In genomic region chr16:23462994-23463393, GRCh38 we compare ENCODE assay signal across 8 cellular contexts. TPM values are rescaled to one million over a fixed set of nuclear protein-coding genes. Genes with fewer than 3 reads are reported as not detected.
A peak's percentile ranks its signal among the peaks of the same experiment; 100 is the strongest.
DNase-seq lines count a peak whose midpoint lies in the region; ATAC-seq, FAIRE-seq and TF ChIP-seq lines count a peak whose summit lies in the region.
"Not testable (repeated sequence)": the region's sequence is repeated elsewhere in the genome, so short reads cannot be mapped to it uniquely, and the experiment has no call there.

No MANE protein-coding gene starts in this region.

- DNase-seq in EH (ENCODE audit: low read depth) (peak; percentile 60), NCI-H2196 (lab: John Stamatoyannopoulos, UW; ENCODE audit: unreplicated experiment) (peak; percentile 71), fibroblast of lung (ENCODE audit: low read depth in 2 of 2) (peak; percentile 73 to 87), right atrium auricular region (ENCODE audit: low spot score) (peak; percentile 83), mesenchymal stem cell (peak; percentile 37), renal cortical epithelial cell (ENCODE audit: low read depth) (peak; percentile 29), upper lobe of right lung (peak; percentile 89)
- DNase-seq in GM12878 (ENCODE audit: low read depth, low spot score) = not testable (repeated sequence)

- not testable (repeated sequence) for H2BK12ac ChIP-seq in mesenchymal stem cell (ENCODE audit: low read length in 2 of 2)

- not testable (repeated sequence) for H2BK5ac ChIP-seq in mesenchymal stem cell (ENCODE audit: low read depth, low read length, poor library complexity, severe bottlenecking)

- in situ Hi-C loops in GM12878 (cut with MboI) = not testable (repeated sequence)

- not testable (repeated sequence) for H4K8ac ChIP-seq in mesenchymal stem cell (ENCODE audit: low read length)

- not testable (repeated sequence) for H4K20me1 ChIP-seq in GM12878 (ENCODE audit: control insufficient read depth, insufficient read depth); fibroblast of lung (ENCODE audit: control insufficient read depth, extremely low read depth, insufficient read depth, low read length)

- intact Hi-C loops in GM12878 (cut with micrococcal nuclease; ENCODE audit: unreplicated experiment) = loop anchor here (10.0 kb wide), 1 partner anchor 92 kb away; the partner anchor contains the start of genes EARS2 and UBFD1
- intact Hi-C loops in upper lobe of right lung (cut with DNase I) = not testable (repeated sequence)

- H3K23ac ChIP-seq in mesenchymal stem cell (ENCODE audit: low read length in 2 of 2) = not testable (repeated sequence)

- POLR2A ChIA-PET in GM12878 (lab: Charles Lee) = not testable (repeated sequence)

- not testable (repeated sequence) for ATAC-seq in GM12878
- ATAC-seq in upper lobe of right lung = peak; percentile 72

- not testable (repeated sequence) for H2AFZ ChIP-seq in GM12878 (ENCODE audit: control insufficient read depth, low read depth, low read length); fibroblast of lung (ENCODE audit: low read length); mesenchymal stem cell (ENCODE audit: low read depth, low read length)

- RAD21 ChIA-PET in GM12878 (lab: Charles Lee; ENCODE audit: unreplicated experiment) = not testable (repeated sequence)

- not testable (repeated sequence) for H3K27ac ChIP-seq in GM12878 (ENCODE audit: control insufficient read depth, insufficient read depth); fibroblast of lung (ENCODE audit: insufficient read depth, low read length); right atrium auricular region; mesenchymal stem cell (ENCODE audit: low read length, poor library complexity, severe bottlenecking); upper lobe of right lung

- H2AK5ac ChIP-seq in mesenchymal stem cell (ENCODE audit: low read length, severe bottlenecking) = not testable (repeated sequence)

- H4K91ac ChIP-seq in mesenchymal stem cell (ENCODE audit: low read length) = not testable (repeated sequence)

- H3K36me3 ChIP-seq in GM12878 (ENCODE audit: control insufficient read depth in 2 of 2, insufficient read depth in 2 of 2, low read length in 1 of 2) = peaks cover 11% of the 10 kb centered on the region in 2 experiments
- H3K36me3 ChIP-seq in fibroblast of lung (ENCODE audit: control insufficient read depth, insufficient read depth, low read length) = not testable (repeated sequence)
- H3K36me3 ChIP-seq in right atrium auricular region = peaks cover 21% of the 10 kb centered on the region
- H3K36me3 ChIP-seq in mesenchymal stem cell (ENCODE audit: control insufficient read depth in 1 of 2, insufficient read depth in 2 of 2, low read depth in 1 of 2, low read length in 2 of 2) = peaks cover 38 to 49% of the 10 kb centered on the region in 2 experiments
- peaks cover 31% of the 10 kb centered on the region for H3K36me3 ChIP-seq in upper lobe of right lung

- not testable (repeated sequence) for BruUV-seq in GM12878 (replicated peaks; lab: Mats Ljungman, UMichigan)

- not testable (repeated sequence) for H3K9me3 ChIP-seq in GM12878 (replicated peaks; ENCODE audit: control insufficient read depth, insufficient read depth, low read length); fibroblast of lung (ENCODE audit: control insufficient read depth, insufficient read depth, low read depth, low read length); right atrium auricular region; mesenchymal stem cell (ENCODE audit: control insufficient read depth, low read length); upper lobe of right lung

- not testable (repeated sequence) for H3K18ac ChIP-seq in mesenchymal stem cell (ENCODE audit: low read depth in 1 of 2, low read length in 2 of 2)

- H3K4ac ChIP-seq in mesenchymal stem cell (ENCODE audit: low read depth in 1 of 2, low read length in 2 of 2) = not testable (repeated sequence)

- H3K9ac ChIP-seq in GM12878 (ENCODE audit: control insufficient read depth, insufficient read depth, low read length); fibroblast of lung (ENCODE audit: insufficient read depth, low read length): not testable (repeated sequence)
- peak overlapping the region; percentile 55 for H3K9ac ChIP-seq in mesenchymal stem cell (ENCODE audit: low read length)

- TF ChIP-seq EP300 in GM12878 (IDR thresholded peaks at IDR 0.05; ENCODE audit: borderline replicate concordance in 1 of 2, control insufficient read depth in 1 of 2, low read depth in 2 of 2, low read length in 2 of 2) = not testable (repeated sequence)

- H3K14ac ChIP-seq in mesenchymal stem cell (ENCODE audit: low read length in 2 of 2) = not testable (repeated sequence)

- SMC1A ChIA-PET in GM12878 (lab: Charles Lee; ENCODE audit: uncharacterized antibody, unreplicated experiment) = interaction anchor here (0.6 kb wide), 1 partner anchor 26 kb away, joined by 3 read pairs; no protein-coding TSS in a partner anchor

- not testable (repeated sequence) for H2BK120ac ChIP-seq in mesenchymal stem cell (ENCODE audit: low read depth, low read length)

- not testable (repeated sequence) for H3K27me3 ChIP-seq in GM12878 (replicated peaks in 1 of 2; ENCODE audit: control insufficient read depth in 2 of 2, insufficient read depth in 2 of 2, low read length in 1 of 2); fibroblast of lung (ENCODE audit: control insufficient read depth, insufficient read depth, low read length); right atrium auricular region; mesenchymal stem cell (ENCODE audit: control insufficient read depth in 1 of 2, insufficient read depth in 1 of 2, low read length in 2 of 2); upper lobe of right lung

- TF ChIP-seq CTCF in GM12878 (IDR thresholded peaks at IDR 0.05 in 2 of 3, conservative IDR thresholded peaks at IDR 0.05 in 1 of 3; ENCODE audit: control insufficient read depth in 2 of 3, extremely low read depth in 1 of 3, insufficient read depth in 1 of 3, low read depth in 3 of 3, low read length in 3 of 3); fibroblast of lung (conservative IDR thresholded peaks at IDR 0.05 in 1 of 2, IDR thresholded peaks at IDR 0.05 in 1 of 2; ENCODE audit: low read depth in 1 of 2, low read length in 2 of 2); right atrium auricular region (IDR thresholded peaks at IDR 0.05); upper lobe of right lung (IDR thresholded peaks at IDR 0.05): not testable (repeated sequence)

- not testable (repeated sequence) for H3K79me2 ChIP-seq in GM12878 (ENCODE audit: control insufficient read depth, insufficient read depth, low read length); fibroblast of lung (ENCODE audit: control insufficient read depth, insufficient read depth, low read length)

- not testable (repeated sequence) for H2BK15ac ChIP-seq in mesenchymal stem cell (ENCODE audit: low read depth, poor library complexity, severe bottlenecking)

- H3K79me1 ChIP-seq in mesenchymal stem cell (replicated peaks; ENCODE audit: low read length, poor library complexity, severe bottlenecking) = peaks cover 18% of the 10 kb centered on the region

- not testable (repeated sequence) for TF ChIP-seq RAD21 in GM12878 (IDR thresholded peaks at IDR 0.05; ENCODE audit: insufficient read depth, low read depth, low read length)

- not testable (repeated sequence) for H3K4me3 ChIP-seq in GM12878; fibroblast of lung (replicated peaks in 1 of 4; ENCODE audit: control extremely low read depth in 1 of 4, insufficient read depth in 1 of 4, low read depth in 3 of 4, low read length in 4 of 4); right atrium auricular region; mesenchymal stem cell (ENCODE audit: insufficient read depth in 1 of 2, low read depth in 1 of 2, low read length in 2 of 2); upper lobe of right lung

- not testable (repeated sequence) for H3K4me1 ChIP-seq in GM12878 (ENCODE audit: control insufficient read depth, insufficient read depth, low read length); fibroblast of lung (ENCODE audit: control insufficient read depth, extremely low read depth, insufficient read depth, low read length); mesenchymal stem cell (ENCODE audit: control insufficient read depth, insufficient read depth, low read depth, low read length); upper lobe of right lung
- peaks cover 0 to 15% of the 10 kb centered on the region in 2 donors for H3K4me1 ChIP-seq in right atrium auricular region

- not testable (repeated sequence) for H3K4me2 ChIP-seq in GM12878 (ENCODE audit: control insufficient read depth, insufficient read depth); fibroblast of lung (ENCODE audit: extremely low read depth, insufficient read depth, low read length); mesenchymal stem cell (ENCODE audit: low read length, poor library complexity, severe bottlenecking)

- FAIRE-seq in GM12878 (lab: Jason Lieb, UNC) = not testable (repeated sequence)

- TF ChIP-seq POLR2A in GM12878 (IDR thresholded peaks at IDR 0.05; ENCODE audit: low read depth, low read length) = not testable (repeated sequence)

- CTCF ChIA-PET in GM12878 (lab: Yijun Ruan, JAX) = interaction anchor here (0.9 kb wide), 1 partner anchor 43 kb away, joined by 3 read pairs; no protein-coding TSS in a partner anchor

- WGBS in GM12878 (ENCODE audit: insufficient coverage, insufficient replicate concordance, low lambda C conversion rate, missing lambda C conversion rate) = 93% methylated on average over 6 of the region's 6 CpGs
- WGBS in mesenchymal stem cell = 100% methylated on average over 4 of the region's 6 CpGs

RNA-seq across cellular contexts. Expression of gene COG7, which starts 10.0 kb away (rescaled TPM):
- total RNA-seq in GM12878 (2013; cell fraction: nucleolus; rRNA removed) = 93.3 and 95.2 TPM in 2 replicates
- total RNA-seq in GM12878 (2014; rRNA removed) (9.7 and 12.1 TPM in 2 replicates), GM12878 (2014; rRNA removed; fragmentation: Illumina TruSeq; extraction: Trizol) (9.4 and 10.0 TPM in 2 replicates), GM12878 (2021) (9.4 and 10.9 TPM in 2 replicates), fibroblast of lung (10.8 and 17.5 TPM in 2 replicates), right atrium auricular region (10 to 100 TPM in 1 of 2 donors, 1 to 10 TPM in 1; 9.0 to 11.2 TPM), renal cortical epithelial cell (9.9 and 24.9 TPM in 2 replicates), upper lobe of right lung (21.2 TPM)
- polyA plus RNA-seq in GM12878 (2011; ENCODE audit: low read depth) = 10.2 TPM
- polyA plus RNA-seq in GM12878 (2011; rRNA removed) (12.6 and 24.0 TPM in 2 replicates), GM12878 (2014; fragmentation: Illumina TruSeq; extraction: Trizol) (8.2 and 10.6 TPM in 2 replicates), GM12878 (2014; fragmentation: Nextera tagmentation; extraction: Ambion mirVana) (1 to 10 TPM; 2.9 to 7.5 TPM), GM12878 (2014; rRNA removed) (12.8 and 14.9 TPM in 2 replicates), GM12878 (2016; fragmentation: Nextera tagmentation; extraction: Ambion mirVana) (1 to 10 TPM; 9.5 to 9.9 TPM), fibroblast of lung (20.6 and 20.9 TPM in 2 replicates)
- polyA plus RNA-seq in GM12878 (2011; cell fraction: cytosol; rRNA removed) = 39.0 and 41.6 TPM in 2 replicates
- 51.4 and 53.8 TPM in 2 replicates for polyA plus RNA-seq in GM12878 (2011; cell fraction: nucleus; rRNA removed)
- 13.9 and 14.5 TPM in 2 replicates for polyA plus RNA-seq in GM12878 (2012)
- 32.6 and 33.8 TPM in 2 replicates for polyA minus RNA-seq in GM12878 (2011; rRNA and poly(A)+ RNA removed)
- 5.6 and 8.7 TPM in 2 replicates for polyA minus RNA-seq in GM12878 (2011; cell fraction: cytosol; rRNA and poly(A)+ RNA removed)
- polyA minus RNA-seq in GM12878 (2011; cell fraction: nucleus; rRNA and poly(A)+ RNA removed) = 14.7 and 20.9 TPM in 2 replicates
- polyA plus RNA-seq in fibroblast of lung (2012) = 13.1 and 14.8 TPM in 2 replicates
- 21.5 and 41.7 TPM in 2 replicates for polyA minus RNA-seq in fibroblast of lung (ENCODE audit: low replicate concordance)
- 14.8 TPM for polyA plus RNA-seq in mesenchymal stem cell (2013, experiment 1 of 2)
- polyA plus RNA-seq in mesenchymal stem cell (2013, experiment 2 of 2) = 12.9 TPM

RNA-seq across cellular contexts. Expression of gene GGA2, which starts 47.3 kb away (rescaled TPM):
- total RNA-seq in GM12878 (2013; cell fraction: nucleolus; rRNA removed) = 287 and 319 TPM in 2 replicates
- total RNA-seq in GM12878 (2014; rRNA removed) (57.9 and 62.0 TPM in 2 replicates), GM12878 (2014; rRNA removed; fragmentation: Illumina TruSeq; extraction: Trizol) (56.8 and 56.9 TPM in 2 replicates), GM12878 (2021) (106 and 113 TPM in 2 replicates), fibroblast of lung (19.5 and 22.9 TPM in 2 replicates), right atrium auricular region (10 to 100 TPM; 25.0 to 59.3 TPM), renal cortical epithelial cell (15.8 and 33.8 TPM in 2 replicates), upper lobe of right lung (161 TPM)
- polyA plus RNA-seq in GM12878 (2011; ENCODE audit: low read depth) = 42.8 TPM
- polyA plus RNA-seq in GM12878 (2011; rRNA removed) (105 and 145 TPM in 2 replicates), GM12878 (2014; fragmentation: Illumina TruSeq; extraction: Trizol) (153 and 192 TPM in 2 replicates), GM12878 (2014; fragmentation: Nextera tagmentation; extraction: Ambion mirVana) (10 to 100 TPM; 14.1 to 21.5 TPM), GM12878 (2014; rRNA removed) (75.1 and 77.2 TPM in 2 replicates), GM12878 (2016; fragmentation: Nextera tagmentation; extraction: Ambion mirVana) (10 to 100 TPM; 96.0 to 97.1 TPM), fibroblast of lung (29.6 and 34.7 TPM in 2 replicates)
- 58.9 and 72.5 TPM in 2 replicates for polyA plus RNA-seq in GM12878 (2011; cell fraction: cytosol; rRNA removed)
- polyA plus RNA-seq in GM12878 (2011; cell fraction: nucleus; rRNA removed) = 191 and 225 TPM in 2 replicates
- polyA plus RNA-seq in GM12878 (2012) = 65.6 and 83.8 TPM in 2 replicates
- polyA minus RNA-seq in GM12878 (2011; rRNA and poly(A)+ RNA removed) = 84.8 and 103 TPM in 2 replicates
- polyA minus RNA-seq in GM12878 (2011; cell fraction: cytosol; rRNA and poly(A)+ RNA removed) = 32.7 and 35.3 TPM in 2 replicates
- polyA minus RNA-seq in GM12878 (2011; cell fraction: nucleus; rRNA and poly(A)+ RNA removed) = 47.3 and 59.9 TPM in 2 replicates
- polyA plus RNA-seq in fibroblast of lung (2012) = 21.7 and 22.0 TPM in 2 replicates
- 18.3 and 44.2 TPM in 2 replicates for polyA minus RNA-seq in fibroblast of lung (ENCODE audit: low replicate concordance)
- polyA plus RNA-seq in mesenchymal stem cell (2013, experiment 1 of 2) = 22.6 TPM
- 23.2 TPM for polyA plus RNA-seq in mesenchymal stem cell (2013, experiment 2 of 2)
